ENCODE assay signal across 1 cellular context in genomic region chr18:62737474-62737873, GRCh38.
TF ChIP-seq lines count a peak whose summit lies in the region.

No MANE protein-coding gene starts in this region.

TF ChIP-seq in GM23338, 12 proteins besides CTCF, POLR2A, EP300 and RAD21 (continued from another document):
- TF ChIP-seq ZNF462 (CRISPR knock-in tag; IDR thresholded peaks at IDR 0.05) (peak; percentile 80), JUNB (IDR thresholded peaks at IDR 0.05; ENCODE audit: unreplicated experiment) (no peak), EZH2phosphoT487 (IDR thresholded peaks at IDR 0.05; ENCODE audit: unreplicated experiment) (no peak), POLR2AphosphoS5 (IDR thresholded peaks at IDR 0.05; ENCODE audit: low read depth) (no peak), ZNF331 (CRISPR knock-in tag; IDR thresholded peaks at IDR 0.05; ENCODE audit: low read depth) (no peak), ZNF114 (CRISPR knock-in tag; IDR thresholded peaks at IDR 0.05) (no peak), STAT1 (IDR thresholded peaks at IDR 0.05; ENCODE audit: unreplicated experiment) (no peak), NANOG (IDR thresholded peaks at IDR 0.05; ENCODE audit: borderline replicate concordance) (no peak)
